Comparison of ENCODE assay signal across 28 cellular contexts in the genomic region with DNA sequence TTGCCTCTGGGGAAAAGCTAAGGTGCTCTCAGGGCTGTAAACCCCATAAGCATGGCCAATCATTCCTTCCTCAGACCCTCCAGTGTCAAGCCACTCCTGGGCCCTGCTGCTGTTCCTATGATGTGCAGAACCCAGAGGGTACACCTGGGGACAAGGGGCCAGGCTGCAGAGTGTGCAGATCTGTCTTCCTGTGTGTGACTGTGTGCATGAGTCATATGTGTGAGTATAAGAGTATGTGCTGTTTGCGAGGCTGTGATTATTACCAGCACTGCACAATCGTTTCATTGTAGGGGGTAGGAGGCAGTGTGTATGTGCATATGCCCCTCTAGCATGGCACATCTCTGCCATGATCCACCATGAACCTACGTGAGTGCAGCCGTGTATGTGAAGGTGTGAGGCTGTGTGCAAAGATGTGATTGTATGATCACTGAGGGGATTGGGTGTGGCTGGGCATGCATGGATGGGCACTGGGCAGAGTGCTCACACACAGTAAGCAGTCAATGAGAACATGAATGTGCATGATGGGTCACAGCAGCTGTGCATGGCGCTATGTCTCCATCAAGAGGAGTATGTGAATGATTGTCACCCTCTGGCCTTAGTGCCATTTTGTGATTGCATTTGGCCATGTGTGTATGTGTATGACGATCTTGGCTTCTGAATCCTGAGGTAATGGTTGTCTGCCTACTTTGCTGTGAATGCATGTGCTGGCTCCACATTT. TPM values are rescaled to one million over a fixed set of nuclear protein-coding genes. Genes with fewer than 3 reads are reported as not detected.
DNase-seq lines count a peak whose midpoint lies in the region; ATAC-seq, FAIRE-seq and TF ChIP-seq lines count a peak whose summit lies in the region.
"Had no signal": no experiment of that assay in that cellular context is flagged by ENCODE, and none has a peak within 500 bp of the region (broad histone marks: within the 10 kb centered on the region; RNA-seq: fewer than 3 reads in every experiment).

No MANE protein-coding gene starts in this region.

- no peaks in the 10 kb centered on the region for H4K20me1 ChIP-seq in OCI-LY1 (ENCODE audit: insufficient read depth, low read length)

- no peaks in the 10 kb centered on the region for H3K9me2 ChIP-seq in OCI-LY1 (ENCODE audit: low read depth, low read length)

- TF ChIP-seq CTCF in A549 (IDR thresholded peaks at IDR 0.05) (no peak), OCI-LY1 (IDR thresholded peaks at IDR 0.05; ENCODE audit: low read length) (peak; percentile 8; the same call in 1 of the 2 replicates), foreskin keratinocyte (conservative IDR thresholded peaks at IDR 0.05) (no peak)

- peak in 1 of 2 experiments; percentile 28; a peak in 1 of 5 replicates for TF ChIP-seq RAD21 in A549 (conservative IDR thresholded peaks at IDR 0.05 in 1 of 2, IDR thresholded peaks at IDR 0.05 in 1 of 2)

- H3K27ac ChIP-seq in A549: no peak overlapping the region
- no peak overlapping the region for H3K27ac ChIP-seq in OCI-LY1 (ENCODE audit: low read depth, low read length, poor library complexity, severe bottlenecking)
- H3K27ac ChIP-seq in foreskin keratinocyte: no peak overlapping the region
- H3K27ac ChIP-seq: body of pancreas, esophagus muscularis mucosa, neutrophil, tibial nerve had no signal

- TF ChIP-seq EP300 in A549 (IDR thresholded peaks at IDR 0.05): no peak

- no peaks in the 10 kb centered on the region for H3K79me2 ChIP-seq in OCI-LY1 (ENCODE audit: insufficient read depth, low read length)

- H2AFZ ChIP-seq in OCI-LY1 (ENCODE audit: low read length): no peak overlapping the region
- H2AFZ ChIP-seq: GM23338 had no signal

- DNase-seq in A549 (ENCODE audit: low read depth in 1 of 2, low spot score in 1 of 2): no peak
- peak; percentile 6 for DNase-seq in COLO668 (lab: John Stamatoyannopoulos, UW; ENCODE audit: unreplicated experiment)
- no peak for DNase-seq in foreskin keratinocyte
- DNase-seq in HT-29 (ENCODE audit: low spot score): no peak
- DNase-seq in NCI-H1436 treated with DMSO at 0.1 percent for 48 hours (lab: John Stamatoyannopoulos, UW): no peak
- no peak for DNase-seq in activated CD4-positive, CD25-positive, alpha-beta regulatory T cell treated with anti-CD3 and anti-CD28 coated beads, Interleukin-2, amount 50 U/mL, for 72 hours
- DNase-seq: activated CD4-positive, alpha-beta T cell treated with anti-CD3 and anti-CD28 coated beads, Interleukin-2, amount 10 ng/mL, durations not matched to agents 24 days and 14 days; activated CD8-positive, alpha-beta memory T cell treated with anti-CD3 and anti-CD28 coated beads, Interleukin-2, amount 10 ng/mL, durations not matched to agents 7 days and 5 days; body of pancreas; CD8-positive, alpha-beta memory T cell; effector CD8-positive, alpha-beta T cell; MG63; NCI-H2171; NCI-H526 treated with DMSO at 0.1 percent for 48 hours; SIG-M5; stimulated activated CD4-positive, alpha-beta T cell treated with anti-CD3 and anti-CD28 coated beads, Interleukin-2, amount 100 ng/mL, for 48 hours; stimulated activated naive CD4-positive, alpha-beta T cell treated with Interleukin-2 at 50 U/mL for 16 hours had no signal

- H3K9me3 ChIP-seq in A549 (no peaks in the 10 kb centered on the region), OCI-LY1 (ENCODE audit: low read length) (no peaks in the 10 kb centered on the region)
- H3K9me3 ChIP-seq: body of pancreas, esophagus muscularis mucosa, MG63, neutrophil had no signal

- 35% methylated on average over 6 of the region's 6 CpGs for WGBS in A549 (ENCODE audit: missing lambda C conversion rate)

- H3F3A ChIP-seq in OCI-LY1 (ENCODE audit: insufficient read depth, low read length): no peaks in the 10 kb centered on the region

- no peak for FAIRE-seq in A549 (lab: Jason Lieb, UNC)
- FAIRE-seq: K562, keratinocyte had no signal

- H3K27me3 ChIP-seq in OCI-LY1 (ENCODE audit: insufficient read depth, low read length) (no peaks in the 10 kb centered on the region), foreskin keratinocyte (no peaks in the 10 kb centered on the region)
- H3K27me3 ChIP-seq: body of pancreas, esophagus muscularis mucosa, MG63, neutrophil, tibial nerve had no signal

- ATAC-seq in A549 (peak; percentile 54 to 72; a peak in 5 of 6 replicates), foreskin keratinocyte (peak; percentile 69), GM19463 (IDR thresholded peaks at IDR 0.05; ENCODE audit: unreplicated experiment) (no peak)
- ATAC-seq: activated CD8-positive, alpha-beta memory T cell treated with anti-CD3 and anti-CD28 coated beads, Interleukin-2, amount 10 ng/mL, durations not matched to agents 7 days and 5 days; body of pancreas; GM23338; K562 had no signal

- no peaks in the 10 kb centered on the region for H3K36me3 ChIP-seq in OCI-LY1 (ENCODE audit: insufficient read depth, low read length)
- H3K36me3 ChIP-seq: esophagus muscularis mucosa, MG63, neutrophil had no signal

- H3K4me1 ChIP-seq in A549: no peaks in the 10 kb centered on the region
- no peaks in the 10 kb centered on the region for H3K4me1 ChIP-seq in OCI-LY1 (ENCODE audit: insufficient read depth, low read length, severe bottlenecking)
- no peaks in the 10 kb centered on the region for H3K4me1 ChIP-seq in foreskin keratinocyte
- H3K4me1 ChIP-seq: body of pancreas, esophagus muscularis mucosa, tibial nerve had no signal

- TF ChIP-seq POLR2A in A549 (IDR thresholded peaks at IDR 0.05; ENCODE audit: low read length): no peak

- H3K9ac ChIP-seq in OCI-LY1 (ENCODE audit: low read length): no peak overlapping the region

- H3K4me2 ChIP-seq in A549: no peak overlapping the region
- H3K4me2 ChIP-seq in OCI-LY1 (ENCODE audit: low read length): no peak overlapping the region
- H3K4me2 ChIP-seq: GM23338, smooth muscle cell had no signal

- H3K4me3 ChIP-seq in A549 (no peak overlapping the region), OCI-LY1 (ENCODE audit: low read depth, low read length, poor library complexity, severe bottlenecking) (no peak overlapping the region)
- H3K4me3 ChIP-seq: body of pancreas, esophagus muscularis mucosa, GM23338, K562, lung, MG63, smooth muscle cell, tibial nerve had no signal

- POLR2A ChIA-PET in A549 (lab: Yijun Ruan, JAX): no interaction called here

- CTCF ChIA-PET in A549 (lab: Yijun Ruan, JAX): no interaction called here

TF ChIP-seq in A549, 52 proteins besides CTCF, POLR2A, EP300 and RAD21:
- TF ChIP-seq USF2 (IDR thresholded peaks at IDR 0.05) (no peak), RARB (CRISPR knock-in tag; IDR thresholded peaks at IDR 0.05) (no peak), TFCP2L1 (CRISPR knock-in tag; IDR thresholded peaks at IDR 0.05) (no peak)

RNA-seq across cellular contexts. Expression of gene OR1K1, which starts 2.4 kb away (rescaled TPM):
- polyA plus RNA-seq in A549 (2011; rRNA removed) (not detected in 2 replicates), A549 (2017; fragmentation: RNase III; extraction: RNeasy Plus Mini Kit Qiagen cat#74134 plus additional on column Dnase treatment) (not detected in 3 replicates), foreskin keratinocyte (not detected in 2 replicates)
- polyA plus RNA-seq in A549 (2012; cell fraction: cytosol; rRNA removed): not detected in 2 replicates
- not detected in 2 replicates for polyA plus RNA-seq in A549 (2012; cell fraction: nucleus; rRNA removed)
- not detected in 2 replicates for polyA minus RNA-seq in A549 (2011; rRNA and poly(A)+ RNA removed)
- total RNA-seq in foreskin keratinocyte: not detected in 2 replicates
- total RNA-seq in HT-29 (2014; rRNA removed; shearing (Covaris generic)): not detected in 2 replicates
- total RNA-seq: activated CD4-positive, alpha-beta T cell treated with anti-CD3 and anti-CD28 coated beads, Interleukin-2, amount 10 ng/mL, durations not matched to agents 24 days and 14 days; activated CD8-positive, alpha-beta memory T cell treated with anti-CD3 and anti-CD28 coated beads, Interleukin-2, amount 10 ng/mL, durations not matched to agents 7 days and 5 days; body of pancreas; CD8-positive, alpha-beta memory T cell; esophagus muscularis mucosa; GM23338; K562; lung; pulmonary artery endothelial cell; smooth muscle cell; tibial nerve had no signal
- polyA plus RNA-seq: CD8-positive, alpha-beta memory T cell; GM23338; K562; keratinocyte; lung; smooth muscle cell had no signal

RNA-seq across cellular contexts. Expression of gene OR5C1, which starts 8.7 kb away (rescaled TPM):
- not detected in 2 replicates for polyA plus RNA-seq in A549 (2011; rRNA removed)
- not detected in 2 replicates for polyA plus RNA-seq in A549 (2012; cell fraction: cytosol; rRNA removed)
- not detected in 2 replicates for polyA plus RNA-seq in A549 (2012; cell fraction: nucleus; rRNA removed)
- polyA plus RNA-seq in A549 (2017; fragmentation: RNase III; extraction: RNeasy Plus Mini Kit Qiagen cat#74134 plus additional on column Dnase treatment): not detected in 3 replicates
- not detected in 2 replicates for polyA minus RNA-seq in A549 (2011; rRNA and poly(A)+ RNA removed)
- total RNA-seq in foreskin keratinocyte: not detected in 2 replicates
- polyA plus RNA-seq in foreskin keratinocyte: not detected in 2 replicates
- not detected in 2 replicates for total RNA-seq in HT-29 (2014; rRNA removed; shearing (Covaris generic))
- total RNA-seq: activated CD4-positive, alpha-beta T cell treated with anti-CD3 and anti-CD28 coated beads, Interleukin-2, amount 10 ng/mL, durations not matched to agents 24 days and 14 days; activated CD8-positive, alpha-beta memory T cell treated with anti-CD3 and anti-CD28 coated beads, Interleukin-2, amount 10 ng/mL, durations not matched to agents 7 days and 5 days; body of pancreas; CD8-positive, alpha-beta memory T cell; esophagus muscularis mucosa; GM23338; K562; lung; pulmonary artery endothelial cell; smooth muscle cell; tibial nerve had no signal
- polyA plus RNA-seq: CD8-positive, alpha-beta memory T cell; GM23338; K562; keratinocyte; lung; smooth muscle cell had no signal

RNA-seq across cellular contexts. Expression of gene PDCL, which starts 30.9 kb away (rescaled TPM):
- polyA plus RNA-seq in A549 (2011; rRNA removed): 14.2 and 18.8 TPM in 2 replicates
- 9.0 and 11.4 TPM in 2 replicates for polyA plus RNA-seq in A549 (2012; cell fraction: cytosol; rRNA removed)
- 3.9 and 5.0 TPM in 2 replicates for polyA plus RNA-seq in A549 (2012; cell fraction: nucleus; rRNA removed)
- 21.1 to 28.1 TPM (median 25.8 TPM) in 3 replicates for polyA plus RNA-seq in A549 (2017; fragmentation: RNase III; extraction: RNeasy Plus Mini Kit Qiagen cat#74134 plus additional on column Dnase treatment)
- 27.1 and 30.5 TPM in 2 replicates for polyA minus RNA-seq in A549 (2011; rRNA and poly(A)+ RNA removed)
- 19.3 and 20.8 TPM in 2 replicates for total RNA-seq in foreskin keratinocyte
- polyA plus RNA-seq in foreskin keratinocyte: 7.5 and 8.3 TPM in 2 replicates
- 10.5 and 15.5 TPM in 2 replicates for total RNA-seq in HT-29 (2014; rRNA removed; shearing (Covaris generic))

RNA-seq across cellular contexts. Expression of gene OR1L6, which starts 55.4 kb away (rescaled TPM):
- not detected in 2 replicates for polyA plus RNA-seq in A549 (2011; rRNA removed)
- polyA plus RNA-seq in A549 (2012; cell fraction: cytosol; rRNA removed): not detected in 2 replicates
- not detected in 2 replicates for polyA plus RNA-seq in A549 (2012; cell fraction: nucleus; rRNA removed)
- polyA plus RNA-seq in A549 (2017; fragmentation: RNase III; extraction: RNeasy Plus Mini Kit Qiagen cat#74134 plus additional on column Dnase treatment): not detected in 3 replicates
- polyA minus RNA-seq in A549 (2011; rRNA and poly(A)+ RNA removed): not detected in 2 replicates
- total RNA-seq in foreskin keratinocyte: not detected in 2 replicates
- not detected in 2 replicates for polyA plus RNA-seq in foreskin keratinocyte
- total RNA-seq in HT-29 (2014; rRNA removed; shearing (Covaris generic)): not detected in 2 replicates
- total RNA-seq: activated CD4-positive, alpha-beta T cell treated with anti-CD3 and anti-CD28 coated beads, Interleukin-2, amount 10 ng/mL, durations not matched to agents 24 days and 14 days; activated CD8-positive, alpha-beta memory T cell treated with anti-CD3 and anti-CD28 coated beads, Interleukin-2, amount 10 ng/mL, durations not matched to agents 7 days and 5 days; body of pancreas; CD8-positive, alpha-beta memory T cell; esophagus muscularis mucosa; GM23338; K562; lung; pulmonary artery endothelial cell; smooth muscle cell; tibial nerve had no signal
- polyA plus RNA-seq: CD8-positive, alpha-beta memory T cell; GM23338; K562; keratinocyte; lung; smooth muscle cell had no signal
